Comparison of ENCODE assay signal across 5 cellular contexts in the genomic region with DNA sequence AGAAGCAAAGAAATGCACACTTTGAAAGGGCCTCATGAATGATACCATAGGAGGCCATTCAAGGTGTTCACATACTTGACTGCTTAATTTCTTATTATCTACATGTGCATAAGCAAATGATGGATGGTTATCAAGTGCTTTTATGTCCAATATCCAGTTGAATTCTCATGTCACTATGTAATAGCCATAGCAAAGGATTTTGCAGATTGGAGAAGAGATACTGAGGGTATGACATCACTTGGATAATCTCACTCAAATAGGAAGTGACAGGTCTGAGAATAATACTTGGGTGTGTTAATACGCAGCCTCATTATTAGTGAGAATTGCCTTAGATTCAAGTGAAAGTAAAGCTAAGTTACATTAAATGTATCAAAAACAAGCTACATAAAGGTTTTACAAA.
"Had no signal": no experiment of that assay in that cellular context is flagged by ENCODE, and none has a peak within 500 bp of the region (broad histone marks: within the 10 kb centered on the region; RNA-seq: fewer than 3 reads in every experiment).

No MANE protein-coding gene starts in this region.

- H3K4me1 Mint-ChIP-seq: GM23338, H9 had no signal

- DNase-seq: H9, HCEC 1CT, KBM-7 had no signal

- H3K27me3 Mint-ChIP-seq: IgD-negative memory B cell had no signal

- H3K27ac Mint-ChIP-seq: GM23338, H9, IgD-negative memory B cell had no signal

- H3K4me3 Mint-ChIP-seq: GM23338, H9, IgD-negative memory B cell had no signal

- H3K4me3 ChIP-seq: GM23338 had no signal

- ATAC-seq: GM23338 had no signal

- H3K4me2 ChIP-seq: GM23338 had no signal

- H3K36me3 Mint-ChIP-seq: IgD-negative memory B cell had no signal

- H2AFZ ChIP-seq: GM23338 had no signal
